13 cellular contexts compared by ENCODE assay signal in genomic region chr12:58301337-58302122, GRCh38.
"Had no signal": no experiment of that assay in that cellular context is flagged by ENCODE, and none has a peak within 500 bp of the region (broad histone marks: within the 10 kb centered on the region; RNA-seq: fewer than 3 reads in every experiment).

No MANE protein-coding gene starts in this region.

- H3K4me1 Mint-ChIP-seq: activated naive CD4-positive, alpha-beta T cell treated with anti-CD3 and anti-CD28 coated beads, Interleukin-2, amount 50 U/mL, for 24 hours; naive B cell; stimulated activated naive B cell treated with anti-CD40 and anti-IgM and Interleukin-4, amounts not matched to agents 10 μg/mL and 1 μg/mL and 100 μg/mL, for 72 hours had no signal

- H3K9me3 Mint-ChIP-seq: activated naive CD4-positive, alpha-beta T cell treated with anti-CD3 and anti-CD28 coated beads, Interleukin-2, amount 50 U/mL, for 24 hours; stimulated activated naive B cell treated with anti-CD40 and anti-IgM and Interleukin-4, amounts not matched to agents 10 μg/mL and 1 μg/mL and 100 μg/mL, for 72 hours; T-helper 2 cell treated with Interferon-gamma antibody and Interleukin-4, amounts not matched to agents 5 μg/mL and 100 μg/mL, for 36 hours had no signal

- H3K4me3 Mint-ChIP-seq: activated naive CD4-positive, alpha-beta T cell treated with anti-CD3 and anti-CD28 coated beads, Interleukin-2, amount 50 U/mL, for 24 hours; effector memory CD8-positive, alpha-beta T cell; naive B cell; stimulated activated naive B cell treated with anti-CD40 and anti-IgM and Interleukin-4, amounts not matched to agents 10 μg/mL and 1 μg/mL and 100 μg/mL, for 72 hours; T-helper 2 cell treated with Interferon-gamma antibody and Interleukin-4, amounts not matched to agents 5 μg/mL and 100 μg/mL, for 36 hours had no signal

- H3K36me3 Mint-ChIP-seq: activated naive CD4-positive, alpha-beta T cell treated with anti-CD3 and anti-CD28 coated beads, Interleukin-2, amount 50 U/mL, for 24 hours; naive B cell; stimulated activated naive B cell treated with anti-CD40 and anti-IgM and Interleukin-4, amounts not matched to agents 10 μg/mL and 1 μg/mL and 100 μg/mL, for 72 hours had no signal

- DNase-seq: activated gamma-delta T cell treated with Interleukin-2 at 50 U/mL for 16 hours; activated T-cell treated with anti-CD3 and anti-CD28 coated beads, Interleukin-2, amount 50 U/mL, for 1 hour; anterior cingulate cortex; effector memory CD8-positive, alpha-beta T cell; hippocampal formation; naive B cell; posterior cingulate gyrus; stimulated activated CD4-positive, alpha-beta T cell treated with anti-CD3 and anti-CD28 coated beads, Interleukin-2, amount 100 ng/mL, for 24 hours; stimulated activated naive B cell treated with anti-CD40 and anti-IgM and Interleukin-4, amounts not matched to agents 10 μg/mL and 1 μg/mL and 100 μg/mL, for 72 hours; uterus had no signal

- ATAC-seq: effector memory CD8-positive, alpha-beta T cell; sciatic nerve; stimulated activated naive B cell treated with anti-CD40 and anti-IgM and Interleukin-4, amounts not matched to agents 10 μg/mL and 1 μg/mL and 100 μg/mL, for 72 hours had no signal

- H3K27ac Mint-ChIP-seq: activated naive CD4-positive, alpha-beta T cell treated with anti-CD3 and anti-CD28 coated beads, Interleukin-2, amount 50 U/mL, for 24 hours; effector memory CD8-positive, alpha-beta T cell; stimulated activated naive B cell treated with anti-CD40 and anti-IgM and Interleukin-4, amounts not matched to agents 10 μg/mL and 1 μg/mL and 100 μg/mL, for 72 hours; T-helper 2 cell treated with Interferon-gamma antibody and Interleukin-4, amounts not matched to agents 5 μg/mL and 100 μg/mL, for 36 hours had no signal
